ENCODE assay signal across 1 cellular context in the genomic region with DNA sequence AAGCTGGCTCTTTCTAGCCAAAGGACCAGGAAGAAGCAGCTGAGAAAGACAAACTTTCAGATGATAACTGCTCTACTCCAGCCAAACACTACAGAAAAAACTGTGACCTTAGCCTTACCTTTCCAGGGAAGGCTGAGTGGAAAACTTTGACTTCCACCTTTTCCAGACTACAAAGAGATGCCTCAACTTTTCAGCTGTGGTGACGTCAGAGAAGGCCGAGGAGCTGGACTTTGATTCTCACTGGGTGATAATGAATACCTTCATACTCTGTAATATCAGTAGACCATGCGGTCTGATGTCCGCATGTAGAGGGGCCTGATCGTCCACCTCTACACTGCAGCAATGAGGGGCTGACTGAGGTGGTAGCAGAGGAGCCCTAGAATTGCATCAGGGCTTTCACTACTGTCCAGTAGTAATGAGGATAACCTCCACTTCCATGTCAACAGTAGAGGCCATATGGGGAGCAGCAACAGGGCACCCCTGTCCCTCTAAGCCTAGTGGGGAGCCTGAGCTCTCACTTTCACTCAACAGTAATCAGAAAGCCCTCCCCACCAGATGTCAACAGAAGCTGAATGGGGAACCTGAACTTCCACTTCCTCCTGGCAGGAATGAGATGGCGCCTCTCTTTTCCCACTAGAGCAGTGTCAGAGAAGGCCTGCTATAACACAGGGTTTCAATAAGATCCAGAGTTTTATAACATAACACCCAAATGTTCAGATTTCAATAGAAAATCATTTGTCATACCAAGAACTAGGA.
TF ChIP-seq lines count a peak whose summit lies in the region.

No MANE protein-coding gene starts in this region.

TF ChIP-seq in HepG2, 621 proteins besides CTCF, POLR2A, EP300 and RAD21:
- TF ChIP-seq ARNT (IDR thresholded peaks at IDR 0.05) (no peak), CREB1 (IDR thresholded peaks at IDR 0.05) (peak; percentile 96), CREB1 (CRISPR knock-in tag; IDR thresholded peaks at IDR 0.05) (peak; percentile 34; the same call in 1 of the 2 replicates), ATF7 (IDR thresholded peaks at IDR 0.05) (peak; percentile 76), ATF7 (CRISPR knock-in tag; IDR thresholded peaks at IDR 0.05) (no peak)
TF ChIP-seq in HepG2: peak in this region for 2.
